8 cellular contexts compared by ENCODE assay signal in the genomic region with DNA sequence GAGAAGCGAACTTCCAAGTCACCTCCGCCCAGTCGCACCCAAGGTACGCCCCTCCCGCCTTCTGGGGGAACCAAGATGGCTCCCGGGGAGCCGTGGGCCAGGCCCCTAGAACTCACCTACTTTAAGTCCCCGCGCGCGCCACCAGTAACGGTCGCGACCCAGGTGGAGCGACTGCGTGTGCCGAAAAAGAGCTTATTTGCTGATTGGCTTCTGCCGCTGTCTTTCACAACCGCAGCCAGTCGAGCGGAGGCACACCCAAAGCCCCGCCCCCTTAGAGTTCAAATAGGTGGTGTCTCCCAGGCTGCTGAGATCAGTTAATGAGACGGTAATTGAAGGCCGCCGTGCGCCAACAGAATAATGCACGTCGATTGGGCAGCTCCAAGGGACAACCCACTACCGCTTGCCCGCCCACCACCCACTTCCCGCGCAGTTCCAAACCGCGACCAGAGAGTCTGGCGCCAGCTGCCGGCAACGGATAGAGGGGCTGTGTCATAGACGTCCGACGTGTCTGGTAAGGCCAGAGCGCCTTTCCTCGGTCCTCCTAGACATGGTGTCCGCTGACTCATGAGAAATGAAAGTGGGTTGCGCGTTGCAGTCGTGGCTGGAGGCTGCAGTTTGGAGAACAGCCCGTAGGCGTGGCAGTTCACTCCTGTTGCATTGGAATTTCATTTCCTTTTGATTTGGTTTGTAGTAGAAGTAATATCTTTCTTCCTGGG. TPM values are rescaled to one million over a fixed set of nuclear protein-coding genes. Genes with fewer than 3 reads are reported as not detected.
DNase-seq lines count a peak whose midpoint lies in the region; ATAC-seq, FAIRE-seq and TF ChIP-seq lines count a peak whose summit lies in the region.

A gene with protein sequence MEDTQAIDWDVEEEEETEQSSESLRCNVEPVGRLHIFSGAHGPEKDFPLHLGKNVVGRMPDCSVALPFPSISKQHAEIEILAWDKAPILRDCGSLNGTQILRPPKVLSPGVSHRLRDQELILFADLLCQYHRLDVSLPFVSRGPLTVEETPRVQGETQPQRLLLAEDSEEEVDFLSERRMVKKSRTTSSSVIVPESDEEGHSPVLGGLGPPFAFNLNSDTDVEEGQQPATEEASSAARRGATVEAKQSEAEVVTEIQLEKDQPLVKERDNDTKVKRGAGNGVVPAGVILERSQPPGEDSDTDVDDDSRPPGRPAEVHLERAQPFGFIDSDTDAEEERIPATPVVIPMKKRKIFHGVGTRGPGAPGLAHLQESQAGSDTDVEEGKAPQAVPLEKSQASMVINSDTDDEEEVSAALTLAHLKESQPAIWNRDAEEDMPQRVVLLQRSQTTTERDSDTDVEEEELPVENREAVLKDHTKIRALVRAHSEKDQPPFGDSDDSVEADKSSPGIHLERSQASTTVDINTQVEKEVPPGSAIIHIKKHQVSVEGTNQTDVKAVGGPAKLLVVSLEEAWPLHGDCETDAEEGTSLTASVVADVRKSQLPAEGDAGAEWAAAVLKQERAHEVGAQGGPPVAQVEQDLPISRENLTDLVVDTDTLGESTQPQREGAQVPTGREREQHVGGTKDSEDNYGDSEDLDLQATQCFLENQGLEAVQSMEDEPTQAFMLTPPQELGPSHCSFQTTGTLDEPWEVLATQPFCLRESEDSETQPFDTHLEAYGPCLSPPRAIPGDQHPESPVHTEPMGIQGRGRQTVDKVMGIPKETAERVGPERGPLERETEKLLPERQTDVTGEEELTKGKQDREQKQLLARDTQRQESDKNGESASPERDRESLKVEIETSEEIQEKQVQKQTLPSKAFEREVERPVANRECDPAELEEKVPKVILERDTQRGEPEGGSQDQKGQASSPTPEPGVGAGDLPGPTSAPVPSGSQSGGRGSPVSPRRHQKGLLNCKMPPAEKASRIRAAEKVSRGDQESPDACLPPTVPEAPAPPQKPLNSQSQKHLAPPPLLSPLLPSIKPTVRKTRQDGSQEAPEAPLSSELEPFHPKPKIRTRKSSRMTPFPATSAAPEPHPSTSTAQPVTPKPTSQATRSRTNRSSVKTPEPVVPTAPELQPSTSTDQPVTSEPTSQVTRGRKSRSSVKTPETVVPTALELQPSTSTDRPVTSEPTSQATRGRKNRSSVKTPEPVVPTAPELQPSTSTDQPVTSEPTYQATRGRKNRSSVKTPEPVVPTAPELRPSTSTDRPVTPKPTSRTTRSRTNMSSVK (N-terminal part only) (minus strand): TSS at position 153 of the 716 bp plus-strand sequence. CDS start 2,106 bp downstream, outside the sequence.

- TF ChIP-seq CTCF in psoas muscle (IDR thresholded peaks at IDR 0.05) = peak; percentile 41

- H3K4me3 ChIP-seq in psoas muscle = peak within 1 kb of the TSS; percentile 66

- ATAC-seq in GM18499 (IDR thresholded peaks at IDR 0.05; ENCODE audit: insufficient read depth, unreplicated experiment) = peak; percentile 58
- ATAC-seq in HG02943 (IDR thresholded peaks at IDR 0.05; ENCODE audit: low read depth, unreplicated experiment) = peak; percentile 65
- ATAC-seq in left ventricle myocardium superior = peak; percentile 81
- peak; percentile 79 to 88 (median 81) for ATAC-seq in psoas muscle

- H3K4me1 ChIP-seq in psoas muscle = peaks cover 26% of the 10 kb centered on the region

- H3K27ac ChIP-seq in psoas muscle = peak within 1 kb of the TSS; percentile 98

- peak; percentile 61 for FAIRE-seq in urothelium cell line (lab: Jason Lieb, UNC)

- H3K27me3 ChIP-seq in psoas muscle (ENCODE audit: insufficient read depth in 3 of 3, low read length in 2 of 3) = no peaks in the 10 kb centered on the region

- DNase-seq in NCI-H187 treated with DMSO at 0.1 percent for 48 hours (lab: John Stamatoyannopoulos, UW) (peak; percentile 95), anterior cingulate cortex (lab: John Stamatoyannopoulos, UW) (peak; percentile 85 to 100 (median 99)), left ventricle myocardium superior (peak; percentile 99), psoas muscle (peak; percentile 100), urothelium cell line (ENCODE audit: low spot score) (peak; percentile 96)

- intact Hi-C loops in T-helper 2 cell treated with Interferon-gamma antibody and Interleukin-4, amounts not matched to agents 100 ng/mL and 5 ng/mL, for 36 hours (cut with micrococcal nuclease) = loop anchor here (1.0 to 5.0 kb wide), 5 partner anchors 30 to 655 kb away; partner anchors contain the start of genes HLA-E, MRPS18B, POLR1H and PPP1R10
- intact Hi-C loops in left ventricle myocardium superior (cut with micrococcal nuclease) = no loop called here
- intact Hi-C loops in psoas muscle (cut with DNase I) = loop anchor here in 1 of 2 donors (5.0 kb wide), 1 partner anchor 90 kb away; the partner anchor contains the start of gene ATAT1

- WGBS in psoas muscle, 3 donors = 0 to 1% (median 0%) methylated on average over 48 of the region's 48 CpGs

- H3K9me3 ChIP-seq in psoas muscle = no peaks in the 10 kb centered on the region

- peaks cover 0 to 33% of the 10 kb centered on the region in 2 donors for H3K36me3 ChIP-seq in psoas muscle (ENCODE audit: insufficient read depth in 1 of 2, low read depth in 1 of 2)

RNA-seq across cellular contexts. Expression of the gene that starts here (rescaled TPM):
- 72.7 and 79.0 TPM in 2 replicates for total RNA-seq in T-helper 2 cell treated with Interferon-gamma antibody and Interleukin-4, amounts not matched to agents 100 ng/mL and 5 ng/mL, for 36 hours
- total RNA-seq in left ventricle myocardium superior = 13.2 TPM
- 10 to 100 TPM; 12.7 to 18.0 (median 15.4) TPM for total RNA-seq in psoas muscle
- polyA plus RNA-seq in psoas muscle = 10 to 100 TPM in 1 of 3 donors, 1 to 10 TPM in 2; 4.1 to 10.9 (median 6.5) TPM

Comparison
In these comparisons a context has a peak if more than half of its experiments do, and no peak if none do; other contexts are left out.
1. Peak in every context shown above with its lines: DNase-seq, ATAC-seq, H3K4me3 ChIP-seq and H3K27ac ChIP-seq.